Comparison of ENCODE assay signal across 8 cellular contexts in genomic region chr17:45160505-45161287, GRCh38. TPM values are rescaled to one million over a fixed set of nuclear protein-coding genes. Genes with fewer than 3 reads are reported as not detected.
DNase-seq lines count a peak whose midpoint lies in the region; ATAC-seq and TF ChIP-seq lines count a peak whose summit lies in the region.

No MANE protein-coding gene starts in this region.

- H3K27ac ChIP-seq in cingulate gyrus (ENCODE audit: low read depth, low read length), result peak overlapping the region; percentile 99
- H3K27ac ChIP-seq in liver (ENCODE audit: low read depth in 1 of 2, low read length in 2 of 2), result peak overlapping the region; percentile 99 to 100

- H3K9me3 ChIP-seq in liver (ENCODE audit: control insufficient read depth in 4 of 4, low read length in 3 of 4), result no peaks in the 10 kb centered on the region

- peaks cover 0 to 3% (median 0%) of the 10 kb centered on the region in 4 donors for H3K36me3 ChIP-seq in liver (ENCODE audit: control insufficient read depth in 4 of 4, insufficient read depth in 3 of 4, low read depth in 1 of 4, low read length in 3 of 4)

- H3K27me3 ChIP-seq in liver (ENCODE audit: control insufficient read depth in 4 of 4, insufficient read depth in 4 of 4, low read length in 3 of 4), result no peaks in the 10 kb centered on the region

- H3K4me1 ChIP-seq in liver (ENCODE audit: control insufficient read depth in 4 of 4, insufficient read depth in 4 of 4, low read length in 3 of 4), result peaks cover 11 to 52% (median 40%) of the 10 kb centered on the region in 4 donors

- TF ChIP-seq CTCF in liver (IDR thresholded peaks at IDR 0.05; ENCODE audit: low read depth, low read length, missing input control), result no peak

- DNase-seq in GDM1 (lab: John Stamatoyannopoulos, UW) (peak; percentile 33), HCEC 1CT (peak; percentile 61), NCI-H1092 (lab: John Stamatoyannopoulos, UW) (peak; percentile 57)
- peak in 2 of 3 donors; percentile 29 to 52 for DNase-seq in stimulated activated CD4-positive, alpha-beta T cell treated with anti-CD3 and anti-CD28 coated beads, TNF-alpha, amount 100 ng/mL, for 1 hour (ENCODE audit: low read depth in 3 of 3, low spot score in 1 of 3)

- peak overlapping the region; percentile 72 to 81 (median 75) for H3K4me3 ChIP-seq in liver (ENCODE audit: low read depth in 1 of 3, low read length in 3 of 3)

- under 1% methylated on average over 47 of the region's 47 CpGs for WGBS in liver

- TF ChIP-seq RAD21 in liver (IDR thresholded peaks at IDR 0.05), result no peak

- H3K9ac ChIP-seq in liver (ENCODE audit: low read depth in 1 of 2, low read length in 2 of 2), result peak overlapping the region; percentile 96 to 97

- ATAC-seq in activated CD4-positive, CD25-positive, alpha-beta regulatory T cell treated with anti-CD3 and anti-CD28 coated beads, Interleukin-2, amount 50 U/mL, for 24 hours, result peak; percentile 11 to 27
- ATAC-seq in GM18858 (IDR thresholded peaks at IDR 0.05; ENCODE audit: unreplicated experiment), result no peak

TF ChIP-seq in liver, 16 proteins besides CTCF, POLR2A, EP300 and RAD21:
- TF ChIP-seq REST (IDR thresholded peaks at IDR 0.05) (no peak), GABPA (IDR thresholded peaks at IDR 0.05 in 1 of 2, conservative IDR thresholded peaks at IDR 0.05 in 1 of 2) (no peak), FOXA1 (IDR thresholded peaks at IDR 0.05) (no peak), HNF4G (IDR thresholded peaks at IDR 0.05) (no peak), FOXA2 (IDR thresholded peaks at IDR 0.05) (no peak), HNF4A (conservative IDR thresholded peaks at IDR 0.05) (no peak), ZBTB33 (IDR thresholded peaks at IDR 0.05) (no peak), TAF1 (conservative IDR thresholded peaks at IDR 0.05) (no peak), RXRA (IDR thresholded peaks at IDR 0.05) (no peak), EGR1 (IDR thresholded peaks at IDR 0.05; ENCODE audit: low read depth in 2 of 2) (no peak), YY1 (IDR thresholded peaks at IDR 0.05) (no peak), ATF3 (IDR thresholded peaks at IDR 0.05) (no peak), NR2F2 (IDR thresholded peaks at IDR 0.05) (no peak), SP1 (IDR thresholded peaks at IDR 0.05) (no peak), MAX (IDR thresholded peaks at IDR 0.05) (no peak), JUND (IDR thresholded peaks at IDR 0.05) (no peak)

RNA-seq across cellular contexts. Expression of gene HEXIM2, which starts 1.0 kb away (rescaled TPM):
- 1 to 10 TPM; 3.5 to 4.8 TPM for total RNA-seq in liver
- polyA plus RNA-seq in liver, result 10 to 100 TPM in 1 of 2 donors, 1 to 10 TPM in 1; 6.1 to 10.7 TPM

RNA-seq across cellular contexts. Expression of gene HEXIM1, which starts 12.4 kb away (rescaled TPM):
- 10 to 100 TPM; 13.4 to 14.3 TPM for total RNA-seq in liver
- polyA plus RNA-seq in liver, result 10 to 100 TPM in 1 of 2 donors, 1 to 10 TPM in 1; 7.4 to 11.3 TPM

RNA-seq across cellular contexts. Expression of gene ACBD4, which starts 25.2 kb away (rescaled TPM):
- total RNA-seq in liver, result 10 to 100 TPM in 1 of 2 donors, 1 to 10 TPM in 1; 4.4 to 51.4 TPM
- 10 to 100 TPM; 43.2 to 46.5 TPM for polyA plus RNA-seq in liver

RNA-seq across cellular contexts. Expression of gene PLCD3, which starts 28.4 kb away (rescaled TPM):
- total RNA-seq in liver, result 1 to 10 TPM in 1 of 2 donors, under 1 TPM in 1; 0.28 to 2.3 TPM
- 1 to 10 TPM; 1.1 to 1.6 TPM for polyA plus RNA-seq in liver
